Comparison of ENCODE assay signal across 13 cellular contexts in the genomic region with DNA sequence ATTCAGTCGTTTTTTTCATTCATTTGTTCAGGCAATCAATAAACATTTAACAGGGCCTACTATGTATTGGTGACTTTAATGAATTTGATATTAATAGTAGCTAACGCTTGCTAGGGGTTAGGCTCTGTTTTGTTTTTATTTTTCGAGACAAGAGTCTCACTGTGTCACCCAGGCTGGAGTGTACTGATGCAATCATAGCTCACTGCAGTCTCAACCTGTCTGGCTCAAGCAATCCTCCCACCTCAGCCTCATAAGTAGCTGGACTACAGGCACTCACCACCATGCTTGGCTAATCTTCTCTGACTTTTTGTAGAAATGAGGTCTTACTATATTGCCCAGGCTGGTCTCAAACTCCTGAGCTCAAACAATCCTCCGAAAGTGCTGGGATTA.
"Had no signal": no experiment of that assay in that cellular context is flagged by ENCODE, and none has a peak within 500 bp of the region (broad histone marks: within the 10 kb centered on the region; RNA-seq: fewer than 3 reads in every experiment).

No MANE protein-coding gene starts in this region.

- H3K27me3 ChIP-seq: cardiac muscle cell, thyroid gland had no signal

- H3K36me3 ChIP-seq: cardiac muscle cell, thyroid gland had no signal

- H3K27me3 Mint-ChIP-seq: activated CD4-positive, alpha-beta memory T cell treated with anti-CD3 and anti-CD28 coated beads for 36 hours; stimulated activated memory B cell treated with anti-CD40 and anti-IgM and Interleukin-4, amounts not matched to agents 10 μg/mL and 1 μg/mL and 100 μg/mL, for 72 hours had no signal

- H3K4me3 Mint-ChIP-seq: activated CD4-positive, alpha-beta memory T cell treated with anti-CD3 and anti-CD28 coated beads for 36 hours; activated CD8-positive, alpha-beta memory T cell treated with anti-CD3 and anti-CD28 coated beads, Interleukin-2, amount 10 ng/mL, durations not matched to agents 7 days and 5 days; activated naive CD4-positive, alpha-beta T cell treated with anti-CD3 and anti-CD28 coated beads, Interleukin-2, amount 10 ng/mL, durations not matched to agents 7 days and 5 days; stimulated activated memory B cell treated with anti-CD40 and anti-IgM and Interleukin-4, amounts not matched to agents 10 μg/mL and 1 μg/mL and 100 μg/mL, for 72 hours had no signal

- H3K4me1 Mint-ChIP-seq: activated CD8-positive, alpha-beta memory T cell treated with anti-CD3 and anti-CD28 coated beads, Interleukin-2, amount 10 ng/mL, durations not matched to agents 7 days and 5 days; activated naive CD4-positive, alpha-beta T cell treated with anti-CD3 and anti-CD28 coated beads, Interleukin-2, amount 10 ng/mL, durations not matched to agents 7 days and 5 days had no signal

- H3K9me3 ChIP-seq: thyroid gland had no signal

- DNase-seq: activated CD4-positive, alpha-beta memory T cell treated with anti-CD3 and anti-CD28 coated beads for 36 hours; activated CD8-positive, alpha-beta memory T cell treated with anti-CD3 and anti-CD28 coated beads, Interleukin-2, amount 10 ng/mL, durations not matched to agents 7 days and 5 days; activated naive CD4-positive, alpha-beta T cell treated with anti-CD3 and anti-CD28 coated beads, Interleukin-2, amount 10 ng/mL, durations not matched to agents 7 days and 5 days; activated T-cell treated with anti-CD3 and anti-CD28 coated beads, Interleukin-2, amount 50 U/mL, for 1 hour; midbrain; stimulated activated CD4-positive, alpha-beta T cell treated with anti-CD3 and anti-CD28 coated beads, Interleukin-2, amount 100 ng/mL, for 48 hours; T-helper 9 cell; thyroid gland had no signal

- H3K9me3 Mint-ChIP-seq: activated CD4-positive, alpha-beta memory T cell treated with anti-CD3 and anti-CD28 coated beads for 36 hours; activated naive CD4-positive, alpha-beta T cell treated with anti-CD3 and anti-CD28 coated beads, Interleukin-2, amount 10 ng/mL, durations not matched to agents 7 days and 5 days; stimulated activated memory B cell treated with anti-CD40 and anti-IgM and Interleukin-4, amounts not matched to agents 10 μg/mL and 1 μg/mL and 100 μg/mL, for 72 hours had no signal

- H3K27ac ChIP-seq: cardiac muscle cell, thyroid gland, VCaP had no signal

- H3K36me3 Mint-ChIP-seq: activated CD4-positive, alpha-beta memory T cell treated with anti-CD3 and anti-CD28 coated beads for 36 hours; activated CD8-positive, alpha-beta memory T cell treated with anti-CD3 and anti-CD28 coated beads, Interleukin-2, amount 10 ng/mL, durations not matched to agents 7 days and 5 days; activated naive CD4-positive, alpha-beta T cell treated with anti-CD3 and anti-CD28 coated beads, Interleukin-2, amount 10 ng/mL, durations not matched to agents 7 days and 5 days; stimulated activated memory B cell treated with anti-CD40 and anti-IgM and Interleukin-4, amounts not matched to agents 10 μg/mL and 1 μg/mL and 100 μg/mL, for 72 hours had no signal

- H3K27ac Mint-ChIP-seq: activated CD4-positive, alpha-beta memory T cell treated with anti-CD3 and anti-CD28 coated beads for 36 hours; activated CD8-positive, alpha-beta memory T cell treated with anti-CD3 and anti-CD28 coated beads, Interleukin-2, amount 10 ng/mL, durations not matched to agents 7 days and 5 days; activated naive CD4-positive, alpha-beta T cell treated with anti-CD3 and anti-CD28 coated beads, Interleukin-2, amount 10 ng/mL, durations not matched to agents 7 days and 5 days; stimulated activated memory B cell treated with anti-CD40 and anti-IgM and Interleukin-4, amounts not matched to agents 10 μg/mL and 1 μg/mL and 100 μg/mL, for 72 hours had no signal

- ATAC-seq: activated CD8-positive, alpha-beta memory T cell treated with anti-CD3 and anti-CD28 coated beads, Interleukin-2, amount 10 ng/mL, durations not matched to agents 7 days and 5 days; esophagus mucosa; stimulated activated memory B cell treated with anti-CD40 and anti-IgM and Interleukin-4, amounts not matched to agents 10 μg/mL and 1 μg/mL and 100 μg/mL, for 72 hours had no signal

- H3K4me3 ChIP-seq: cardiac muscle cell, lung, thyroid gland had no signal
